In the genomic region with DNA sequence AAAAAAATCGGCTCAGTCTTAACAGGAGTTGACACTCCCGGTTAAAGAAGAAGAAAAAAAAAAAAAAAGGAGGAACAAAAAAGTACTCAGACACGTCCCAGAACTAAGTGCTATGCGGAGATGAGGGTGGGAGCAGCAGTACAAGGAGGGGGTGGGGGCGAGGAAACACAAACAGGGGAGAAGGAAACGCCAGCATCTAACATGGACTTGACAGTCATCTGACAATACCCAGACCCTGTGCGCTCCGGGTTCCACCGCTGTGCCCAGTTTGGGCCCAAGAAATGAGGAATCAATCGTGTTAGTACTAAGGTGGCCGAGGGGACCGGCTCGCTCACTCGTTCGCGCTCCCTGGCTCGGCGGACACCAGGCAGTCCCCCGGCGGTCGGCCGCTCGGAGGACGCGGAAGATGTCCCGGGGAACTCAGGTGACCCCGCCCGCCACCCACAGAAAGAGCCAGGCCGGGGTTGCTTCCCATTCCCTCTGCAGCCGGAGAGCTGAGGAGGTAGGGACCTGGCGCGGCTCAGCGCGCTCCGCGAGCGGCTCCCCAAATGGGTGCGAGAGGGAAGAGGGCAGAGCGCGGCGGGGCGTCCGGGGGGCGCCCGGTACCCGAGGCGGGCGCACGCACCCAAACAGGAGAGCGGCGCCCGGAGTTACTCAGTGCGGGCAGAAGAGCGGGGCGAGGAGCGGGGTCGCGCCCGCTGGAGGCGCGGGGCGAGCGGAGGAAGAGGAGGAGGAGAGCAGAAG, we compare ENCODE assay signal across 7 cellular contexts. TPM values are rescaled to one million over a fixed set of nuclear protein-coding genes. Genes with fewer than 3 reads are reported as not detected.
DNase-seq lines count a peak whose midpoint lies in the region; ATAC-seq and TF ChIP-seq lines count a peak whose summit lies in the region.

No MANE protein-coding gene starts in this region.

- H3K36me3 Mint-ChIP-seq in activated CD4-positive, alpha-beta memory T cell treated with anti-CD3 and anti-CD28 coated beads, Interleukin-2, amount 10 ng/mL, durations not matched to agents 7 days and 5 days (ENCODE audit: low read depth), result peaks cover 4% of the 10 kb centered on the region

- H3K27me3 Mint-ChIP-seq in activated CD4-positive, alpha-beta memory T cell treated with anti-CD3 and anti-CD28 coated beads, Interleukin-2, amount 10 ng/mL, durations not matched to agents 7 days and 5 days, result peaks cover 58% of the 10 kb centered on the region

- H3K9me3 ChIP-seq in HEK293 (ENCODE audit: control insufficient read depth, insufficient read depth, low read depth, low read length) (no peaks in the 10 kb centered on the region), heart right ventricle (no peaks in the 10 kb centered on the region), gastrocnemius medialis (no peaks in the 10 kb centered on the region)

- no peak for DNase-seq in activated CD4-positive, alpha-beta memory T cell treated with anti-CD3 and anti-CD28 coated beads, Interleukin-2, amount 10 ng/mL, durations not matched to agents 7 days and 5 days
- DNase-seq in heart right ventricle (peak; percentile 31 to 36), gastrocnemius medialis (no peak), NCI-H526 treated with DMSO at 0.1 percent for 48 hours (lab: John Stamatoyannopoulos, UW) (no peak), OCI-M2 (lab: John Stamatoyannopoulos, UW; ENCODE audit: unreplicated experiment) (no peak), omental fat pad (ENCODE audit: low spot score) (no peak)

- peaks cover 26% of the 10 kb centered on the region for H3K4me1 Mint-ChIP-seq in activated CD4-positive, alpha-beta memory T cell treated with anti-CD3 and anti-CD28 coated beads, Interleukin-2, amount 10 ng/mL, durations not matched to agents 7 days and 5 days

- CTCF ChIA-PET in HEK293 (lab: Yijun Ruan, JAX), result interaction anchor here (4.3 kb wide), 1 partner anchor 294 kb away, joined by 18 read pairs; no protein-coding TSS in a partner anchor
- CTCF ChIA-PET in activated CD4-positive, alpha-beta memory T cell treated with anti-CD3 and anti-CD28 coated beads, Interleukin-2, amount 10 ng/mL, durations not matched to agents 7 days and 5 days (lab: Charles Lee), result no interaction called here

- ATAC-seq in heart right ventricle (peak in 7 of 8 donors; percentile 2 to 20 (median 8)), gastrocnemius medialis (no peak), omental fat pad (ENCODE audit: low FRiP score) (no peak)

- H3K27me3 ChIP-seq in heart right ventricle (peaks cover 0 to 46% (median 21%) of the 10 kb centered on the region in 7 donors), gastrocnemius medialis (peaks cover 19 to 38% (median 20%) of the 10 kb centered on the region in 3 donors)

- H3K9me3 Mint-ChIP-seq in activated CD4-positive, alpha-beta memory T cell treated with anti-CD3 and anti-CD28 coated beads, Interleukin-2, amount 10 ng/mL, durations not matched to agents 7 days and 5 days, result no peaks in the 10 kb centered on the region

- H3K4me3 ChIP-seq in HEK293 (ENCODE audit: low read depth, low read length) (peak overlapping the region; percentile 63), heart right ventricle (peak overlapping the region; percentile 76 to 100 (median 91)), gastrocnemius medialis (peak overlapping the region; percentile 71 to 85 (median 73))

- intact Hi-C loops in heart right ventricle (cut with DNase I) (no loop called here), gastrocnemius medialis (cut with DNase I; ENCODE audit: low total_unique reads) (loop anchor here (5.0 kb wide), 1 partner anchor 1234 kb away; a partner anchor contains a TSS)

- 1% methylated on average over 63 of the region's 63 CpGs for WGBS in heart right ventricle, 2 donors

- no peak overlapping the region for H3K27ac Mint-ChIP-seq in activated CD4-positive, alpha-beta memory T cell treated with anti-CD3 and anti-CD28 coated beads, Interleukin-2, amount 10 ng/mL, durations not matched to agents 7 days and 5 days

- H3K4me1 ChIP-seq in HEK293 (ENCODE audit: control insufficient read depth, insufficient read depth, low read length) (peaks cover 26% of the 10 kb centered on the region), heart right ventricle (peaks cover 6 to 49% (median 21%) of the 10 kb centered on the region in 9 donors), gastrocnemius medialis (peaks cover 4 to 22% of the 10 kb centered on the region in 2 donors)

- in situ Hi-C loops in gastrocnemius medialis (cut with MboI; ENCODE audit: low sequenced_read_pairs in 4 of 4), result no loop called here

- POLR2A ChIA-PET in HEK293 (lab: Yijun Ruan, JAX), result no interaction called here
- POLR2A ChIA-PET in activated CD4-positive, alpha-beta memory T cell treated with anti-CD3 and anti-CD28 coated beads, Interleukin-2, amount 10 ng/mL, durations not matched to agents 7 days and 5 days (lab: Charles Lee), result no interaction called here

- TF ChIP-seq CTCF in HEK293 (tag by site-specific recombination; IDR thresholded peaks at IDR 0.05), result peak; percentile 51; the same call in 1 of the 2 replicates
- TF ChIP-seq CTCF in heart right ventricle (IDR thresholded peaks at IDR 0.05), result no peak
- TF ChIP-seq CTCF in gastrocnemius medialis (IDR thresholded peaks at IDR 0.05 in 4 of 5, conservative IDR thresholded peaks at IDR 0.05 in 1 of 5), result no peak
- no peak for TF ChIP-seq CTCF in omental fat pad (IDR thresholded peaks at IDR 0.05)

- H3K4me3 Mint-ChIP-seq in activated CD4-positive, alpha-beta memory T cell treated with anti-CD3 and anti-CD28 coated beads, Interleukin-2, amount 10 ng/mL, durations not matched to agents 7 days and 5 days, result peak overlapping the region; percentile 77

- H3K27ac ChIP-seq in HEK293 (ENCODE audit: extremely low read depth, low read depth, low read length) (peak overlapping the region; percentile 97; the same call in 1 of the 2 replicates), heart right ventricle (peak overlapping the region; percentile 35 to 98 (median 94)), gastrocnemius medialis (peak overlapping the region; percentile 73 to 83 (median 76))

- no peak for TF ChIP-seq POLR2A in gastrocnemius medialis (IDR thresholded peaks at IDR 0.05)

- peaks cover 0 to 4% of the 10 kb centered on the region in 2 experiments; a peak in 1 of 3 replicates for H3K36me3 ChIP-seq in HEK293 (ENCODE audit: control insufficient read depth in 2 of 2, insufficient read depth in 1 of 2, low read length in 2 of 2)
- peaks cover 0 to 7% (median 0%) of the 10 kb centered on the region in 9 donors for H3K36me3 ChIP-seq in heart right ventricle
- H3K36me3 ChIP-seq in gastrocnemius medialis, result no peaks in the 10 kb centered on the region

TF ChIP-seq in HEK293, 187 proteins besides CTCF, POLR2A, EP300 and RAD21 (continues in another document):
- TF ChIP-seq YY1 (tag by site-specific recombination; IDR thresholded peaks at IDR 0.05) (no peak), ZNF335 (tag by site-specific recombination; conservative IDR thresholded peaks at IDR 0.05) (peak; percentile 72), ZNF169 (tag by site-specific recombination; IDR thresholded peaks at IDR 0.05) (no peak), IKZF3 (tag by site-specific recombination; IDR thresholded peaks at IDR 0.05) (0 out of 2 replicates have a peak, but pooled peaks have one; percentile 24), ZNF366 (tag by site-specific recombination; conservative IDR thresholded peaks at IDR 0.05) (peak; percentile 87), ZNF202 (tag by site-specific recombination; IDR thresholded peaks at IDR 0.05; ENCODE audit: borderline replicate concordance) (no peak), KLF1 (tag by site-specific recombination; IDR thresholded peaks at IDR 0.05) (0 out of 2 replicates have a peak, but pooled peaks have one; percentile 3)
- TF ChIP-seq, protein P1, sequence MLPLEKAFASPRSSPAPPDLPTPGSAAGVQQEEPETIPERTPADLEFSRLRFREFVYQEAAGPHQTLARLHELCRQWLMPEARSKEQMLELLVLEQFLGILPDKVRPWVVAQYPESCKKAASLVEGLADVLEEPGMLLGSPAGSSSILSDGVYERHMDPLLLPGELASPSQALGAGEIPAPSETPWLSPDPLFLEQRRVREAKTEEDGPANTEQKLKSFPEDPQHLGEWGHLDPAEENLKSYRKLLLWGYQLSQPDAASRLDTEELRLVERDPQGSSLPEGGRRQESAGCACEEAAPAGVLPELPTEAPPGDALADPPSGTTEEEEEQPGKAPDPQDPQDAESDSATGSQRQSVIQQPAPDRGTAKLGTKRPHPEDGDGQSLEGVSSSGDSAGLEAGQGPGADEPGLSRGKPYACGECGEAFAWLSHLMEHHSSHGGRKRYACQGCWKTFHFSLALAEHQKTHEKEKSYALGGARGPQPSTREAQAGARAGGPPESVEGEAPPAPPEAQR (tag by site-specific recombination; IDR thresholded peaks at IDR 0.05), result 0 out of 2 replicates have a peak, but pooled peaks have one; percentile 26
- TF ChIP-seq, protein P2, sequence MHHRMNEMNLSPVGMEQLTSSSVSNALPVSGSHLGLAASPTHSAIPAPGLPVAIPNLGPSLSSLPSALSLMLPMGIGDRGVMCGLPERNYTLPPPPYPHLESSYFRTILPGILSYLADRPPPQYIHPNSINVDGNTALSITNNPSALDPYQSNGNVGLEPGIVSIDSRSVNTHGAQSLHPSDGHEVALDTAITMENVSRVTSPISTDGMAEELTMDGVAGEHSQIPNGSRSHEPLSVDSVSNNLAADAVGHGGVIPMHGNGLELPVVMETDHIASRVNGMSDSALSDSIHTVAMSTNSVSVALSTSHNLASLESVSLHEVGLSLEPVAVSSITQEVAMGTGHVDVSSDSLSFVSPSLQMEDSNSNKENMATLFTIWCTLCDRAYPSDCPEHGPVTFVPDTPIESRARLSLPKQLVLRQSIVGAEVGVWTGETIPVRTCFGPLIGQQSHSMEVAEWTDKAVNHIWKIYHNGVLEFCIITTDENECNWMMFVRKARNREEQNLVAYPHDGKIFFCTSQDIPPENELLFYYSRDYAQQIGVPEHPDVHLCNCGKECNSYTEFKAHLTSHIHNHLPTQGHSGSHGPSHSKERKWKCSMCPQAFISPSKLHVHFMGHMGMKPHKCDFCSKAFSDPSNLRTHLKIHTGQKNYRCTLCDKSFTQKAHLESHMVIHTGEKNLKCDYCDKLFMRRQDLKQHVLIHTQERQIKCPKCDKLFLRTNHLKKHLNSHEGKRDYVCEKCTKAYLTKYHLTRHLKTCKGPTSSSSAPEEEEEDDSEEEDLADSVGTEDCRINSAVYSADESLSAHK (tag by site-specific recombination; IDR thresholded peaks at IDR 0.05), result no peak

RNA-seq across cellular contexts. Expression of a gene that starts 0.6 kb away (rescaled TPM):
- 1 to 10 TPM; 3.0 to 4.2 TPM for total RNA-seq in activated CD4-positive, alpha-beta memory T cell treated with anti-CD3 and anti-CD28 coated beads, Interleukin-2, amount 10 ng/mL, durations not matched to agents 7 days and 5 days
- 1 to 10 TPM; 2.1 to 5.0 (median 3.2) TPM for total RNA-seq in heart right ventricle
- 1 to 10 TPM; 1.7 to 2.3 TPM for polyA plus RNA-seq in heart right ventricle
- 1 to 10 TPM; 1.6 to 2.3 (median 1.9) TPM for total RNA-seq in gastrocnemius medialis
- 10 to 100 TPM in 3 of 4 donors, 1 to 10 TPM in 1; 6.3 to 10.6 (median 10.4) TPM for total RNA-seq in omental fat pad

Comparison
In these comparisons a context has a peak if more than half of its experiments do, and no peak if none do; other contexts are left out.
1. DNase-seq: peak in heart right ventricle (2 of 2); none in activated CD4-positive, alpha-beta memory T cell treated with anti-CD3 and anti-CD28 coated beads, Interleukin-2, amount 10 ng/mL, durations not matched to agents 7 days and 5 days (single experiment), gastrocnemius medialis (0 of 2), NCI-H526 treated with DMSO at 0.1 percent for 48 hours (single experiment), OCI-M2 (single experiment) and omental fat pad (single experiment).
2. ATAC-seq: peak in heart right ventricle (7 of 8); none in gastrocnemius medialis (0 of 2) and omental fat pad (single experiment).
3. Peak in every context shown above with its lines, with median percentiles within 50 percentile points of each other: H3K27ac ChIP-seq and H3K4me3 ChIP-seq.